Comparison of ENCODE assay signal across 1 cellular context in the genomic region with DNA sequence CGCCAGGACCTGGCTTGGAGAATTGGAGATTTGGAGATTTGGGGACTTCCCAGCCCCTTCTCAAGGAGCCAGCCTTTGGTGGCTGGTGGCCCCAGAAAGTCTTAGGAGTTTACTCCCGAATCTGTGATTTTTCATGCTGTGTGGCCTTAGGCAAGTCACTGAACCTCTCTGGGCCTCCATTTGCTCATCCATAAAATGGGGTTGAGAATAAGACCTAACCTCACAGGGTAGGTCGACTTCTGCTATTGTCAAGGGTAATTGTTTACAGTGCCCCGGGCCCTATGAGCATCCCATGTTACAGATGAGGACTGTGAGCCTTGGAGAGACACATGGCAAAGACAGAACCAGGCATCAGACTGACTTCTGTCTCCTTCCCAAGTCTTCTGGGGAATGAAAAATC.
TF ChIP-seq lines count a peak whose summit lies in the region.

No MANE protein-coding gene starts in this region.

TF ChIP-seq in HepG2, 621 proteins besides CTCF, POLR2A, EP300 and RAD21:
- TF ChIP-seq ZNF629 (CRISPR knock-in tag; conservative IDR thresholded peaks at IDR 0.05) (peak; percentile 35; the same call in 1 of the 2 replicates), ZNF768 (CRISPR knock-in tag; IDR thresholded peaks at IDR 0.05) (peak; percentile 84), KLF15 (CRISPR knock-in tag; IDR thresholded peaks at IDR 0.05; ENCODE audit: borderline replicate concordance) (no peak), ATAD3A (CRISPR knock-in tag; IDR thresholded peaks at IDR 0.05) (no peak), KLF12 (CRISPR knock-in tag; IDR thresholded peaks at IDR 0.05; ENCODE audit: borderline replicate concordance) (no peak), ZNF713 (CRISPR knock-in tag; IDR thresholded peaks at IDR 0.05) (no peak)
- TF ChIP-seq, protein P1, sequence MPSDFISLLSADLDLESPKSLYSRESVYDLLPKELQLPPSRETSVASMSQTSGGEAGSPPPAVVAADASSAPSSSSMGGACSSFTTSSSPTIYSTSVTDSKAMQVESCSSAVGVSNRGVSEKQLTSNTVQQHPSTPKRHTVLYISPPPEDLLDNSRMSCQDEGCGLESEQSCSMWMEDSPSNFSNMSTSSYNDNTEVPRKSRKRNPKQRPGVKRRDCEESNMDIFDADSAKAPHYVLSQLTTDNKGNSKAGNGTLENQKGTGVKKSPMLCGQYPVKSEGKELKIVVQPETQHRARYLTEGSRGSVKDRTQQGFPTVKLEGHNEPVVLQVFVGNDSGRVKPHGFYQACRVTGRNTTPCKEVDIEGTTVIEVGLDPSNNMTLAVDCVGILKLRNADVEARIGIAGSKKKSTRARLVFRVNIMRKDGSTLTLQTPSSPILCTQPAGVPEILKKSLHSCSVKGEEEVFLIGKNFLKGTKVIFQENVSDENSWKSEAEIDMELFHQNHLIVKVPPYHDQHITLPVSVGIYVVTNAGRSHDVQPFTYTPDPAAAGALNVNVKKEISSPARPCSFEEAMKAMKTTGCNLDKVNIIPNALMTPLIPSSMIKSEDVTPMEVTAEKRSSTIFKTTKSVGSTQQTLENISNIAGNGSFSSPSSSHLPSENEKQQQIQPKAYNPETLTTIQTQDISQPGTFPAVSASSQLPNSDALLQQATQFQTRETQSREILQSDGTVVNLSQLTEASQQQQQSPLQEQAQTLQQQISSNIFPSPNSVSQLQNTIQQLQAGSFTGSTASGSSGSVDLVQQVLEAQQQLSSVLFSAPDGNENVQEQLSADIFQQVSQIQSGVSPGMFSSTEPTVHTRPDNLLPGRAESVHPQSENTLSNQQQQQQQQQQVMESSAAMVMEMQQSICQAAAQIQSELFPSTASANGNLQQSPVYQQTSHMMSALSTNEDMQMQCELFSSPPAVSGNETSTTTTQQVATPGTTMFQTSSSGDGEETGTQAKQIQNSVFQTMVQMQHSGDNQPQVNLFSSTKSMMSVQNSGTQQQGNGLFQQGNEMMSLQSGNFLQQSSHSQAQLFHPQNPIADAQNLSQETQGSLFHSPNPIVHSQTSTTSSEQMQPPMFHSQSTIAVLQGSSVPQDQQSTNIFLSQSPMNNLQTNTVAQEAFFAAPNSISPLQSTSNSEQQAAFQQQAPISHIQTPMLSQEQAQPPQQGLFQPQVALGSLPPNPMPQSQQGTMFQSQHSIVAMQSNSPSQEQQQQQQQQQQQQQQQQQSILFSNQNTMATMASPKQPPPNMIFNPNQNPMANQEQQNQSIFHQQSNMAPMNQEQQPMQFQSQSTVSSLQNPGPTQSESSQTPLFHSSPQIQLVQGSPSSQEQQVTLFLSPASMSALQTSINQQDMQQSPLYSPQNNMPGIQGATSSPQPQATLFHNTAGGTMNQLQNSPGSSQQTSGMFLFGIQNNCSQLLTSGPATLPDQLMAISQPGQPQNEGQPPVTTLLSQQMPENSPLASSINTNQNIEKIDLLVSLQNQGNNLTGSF (CRISPR knock-in tag; IDR thresholded peaks at IDR 0.05) = no peak
